Comparison of ENCODE assay signal across 1 cellular context in genomic region chr3:170811515-170811914, GRCh38.
A peak's percentile ranks its signal among the peaks of the same experiment; 100 is the strongest.
TF ChIP-seq lines count a peak whose summit lies in the region.

No MANE protein-coding gene starts in this region.

TF ChIP-seq in K562, 482 proteins besides CTCF, POLR2A, EP300 and RAD21 (continued from another document):
- TF ChIP-seq ZBTB33 (CRISPR knock-in tag; IDR thresholded peaks at IDR 0.05) (0 out of 2 replicates have a peak, but pooled peaks have one; percentile 8), ZNF644 (tag; IDR thresholded peaks at IDR 0.05; ENCODE audit: low read depth) (no peak), ZNF830 (CRISPR knock-in tag; IDR thresholded peaks at IDR 0.05) (no peak), NUFIP1 (IDR thresholded peaks at IDR 0.05; ENCODE audit: partially characterized antibody) (no peak), SIN3B (IDR thresholded peaks at IDR 0.05; ENCODE audit: low read depth) (no peak), FOSL1 (tag; conservative IDR thresholded peaks at IDR 0.05) (peak; percentile 64), NONO (IDR thresholded peaks at IDR 0.05; ENCODE audit: low read depth in 2 of 2, low read length in 1 of 2) (no peak)
- TF ChIP-seq, protein P1, sequence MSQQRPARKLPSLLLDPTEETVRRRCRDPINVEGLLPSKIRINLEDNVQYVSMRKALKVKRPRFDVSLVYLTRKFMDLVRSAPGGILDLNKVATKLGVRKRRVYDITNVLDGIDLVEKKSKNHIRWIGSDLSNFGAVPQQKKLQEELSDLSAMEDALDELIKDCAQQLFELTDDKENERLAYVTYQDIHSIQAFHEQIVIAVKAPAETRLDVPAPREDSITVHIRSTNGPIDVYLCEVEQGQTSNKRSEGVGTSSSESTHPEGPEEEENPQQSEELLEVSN (IDR thresholded peaks at IDR 0.05; ENCODE audit: borderline replicate concordance in 1 of 2, extremely low read depth in 1 of 2, insufficient read depth in 1 of 2, insufficient read length in 1 of 2, low read depth in 1 of 2, low read length in 1 of 2, poor library complexity in 1 of 2, severe bottlenecking in 1 of 2), result no peak
- TF ChIP-seq, protein P2, sequence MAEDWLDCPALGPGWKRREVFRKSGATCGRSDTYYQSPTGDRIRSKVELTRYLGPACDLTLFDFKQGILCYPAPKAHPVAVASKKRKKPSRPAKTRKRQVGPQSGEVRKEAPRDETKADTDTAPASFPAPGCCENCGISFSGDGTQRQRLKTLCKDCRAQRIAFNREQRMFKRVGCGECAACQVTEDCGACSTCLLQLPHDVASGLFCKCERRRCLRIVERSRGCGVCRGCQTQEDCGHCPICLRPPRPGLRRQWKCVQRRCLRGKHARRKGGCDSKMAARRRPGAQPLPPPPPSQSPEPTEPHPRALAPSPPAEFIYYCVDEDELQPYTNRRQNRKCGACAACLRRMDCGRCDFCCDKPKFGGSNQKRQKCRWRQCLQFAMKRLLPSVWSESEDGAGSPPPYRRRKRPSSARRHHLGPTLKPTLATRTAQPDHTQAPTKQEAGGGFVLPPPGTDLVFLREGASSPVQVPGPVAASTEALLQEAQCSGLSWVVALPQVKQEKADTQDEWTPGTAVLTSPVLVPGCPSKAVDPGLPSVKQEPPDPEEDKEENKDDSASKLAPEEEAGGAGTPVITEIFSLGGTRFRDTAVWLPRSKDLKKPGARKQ (CRISPR knock-in tag; IDR thresholded peaks at IDR 0.05), result peak; percentile 58; the same call in 1 of the 2 replicates
- TF ChIP-seq, protein P3, sequence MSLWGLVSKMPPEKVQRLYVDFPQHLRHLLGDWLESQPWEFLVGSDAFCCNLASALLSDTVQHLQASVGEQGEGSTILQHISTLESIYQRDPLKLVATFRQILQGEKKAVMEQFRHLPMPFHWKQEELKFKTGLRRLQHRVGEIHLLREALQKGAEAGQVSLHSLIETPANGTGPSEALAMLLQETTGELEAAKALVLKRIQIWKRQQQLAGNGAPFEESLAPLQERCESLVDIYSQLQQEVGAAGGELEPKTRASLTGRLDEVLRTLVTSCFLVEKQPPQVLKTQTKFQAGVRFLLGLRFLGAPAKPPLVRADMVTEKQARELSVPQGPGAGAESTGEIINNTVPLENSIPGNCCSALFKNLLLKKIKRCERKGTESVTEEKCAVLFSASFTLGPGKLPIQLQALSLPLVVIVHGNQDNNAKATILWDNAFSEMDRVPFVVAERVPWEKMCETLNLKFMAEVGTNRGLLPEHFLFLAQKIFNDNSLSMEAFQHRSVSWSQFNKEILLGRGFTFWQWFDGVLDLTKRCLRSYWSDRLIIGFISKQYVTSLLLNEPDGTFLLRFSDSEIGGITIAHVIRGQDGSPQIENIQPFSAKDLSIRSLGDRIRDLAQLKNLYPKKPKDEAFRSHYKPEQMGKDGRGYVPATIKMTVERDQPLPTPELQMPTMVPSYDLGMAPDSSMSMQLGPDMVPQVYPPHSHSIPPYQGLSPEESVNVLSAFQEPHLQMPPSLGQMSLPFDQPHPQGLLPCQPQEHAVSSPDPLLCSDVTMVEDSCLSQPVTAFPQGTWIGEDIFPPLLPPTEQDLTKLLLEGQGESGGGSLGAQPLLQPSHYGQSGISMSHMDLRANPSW (CRISPR knock-in tag; IDR thresholded peaks at IDR 0.05), result no peak
TF ChIP-seq in K562: peak in this region for 8.
